7 cellular contexts compared by ENCODE assay signal in genomic region chr5:17218353-17219005, GRCh38. TPM values are rescaled to one million over a fixed set of nuclear protein-coding genes. Genes with fewer than 3 reads are reported as not detected.
DNase-seq lines count a peak whose midpoint lies in the region; ATAC-seq and TF ChIP-seq lines count a peak whose summit lies in the region.

No MANE protein-coding gene starts in this region.

- H4K20me1 ChIP-seq in GM23338 (replicated peaks; ENCODE audit: insufficient read depth) = peaks cover 10% of the 10 kb centered on the region

- no peaks in the 10 kb centered on the region for H3K36me3 ChIP-seq in GM23338 (ENCODE audit: insufficient read depth)

- peaks cover 52% of the 10 kb centered on the region for H3K79me2 ChIP-seq in GM23338 (replicated peaks; ENCODE audit: insufficient read depth)

- peak overlapping the region; percentile 82 for H3K4me3 ChIP-seq in GM23338
- peak overlapping the region; percentile 60 for H3K4me3 ChIP-seq in lower leg skin (ENCODE audit: low read depth, poor library complexity, severe bottlenecking)

- H2AFZ ChIP-seq in GM23338 = peak overlapping the region; percentile 21; the same call in 1 of the 2 replicates

- TF ChIP-seq CTCF in GM13976 (IDR thresholded peaks at IDR 0.05; ENCODE audit: borderline replicate concordance, control extremely low read depth, extremely low read depth, insufficient read depth, missing control alignments) = no peak
- TF ChIP-seq CTCF in GM23338 (conservative IDR thresholded peaks at IDR 0.05; ENCODE audit: low read depth in 2 of 2) = no peak
- TF ChIP-seq CTCF in chondrocyte (IDR thresholded peaks at IDR 0.05) = no peak
- no peak for TF ChIP-seq CTCF in lower leg skin (IDR thresholded peaks at IDR 0.05)

- H3K4me2 ChIP-seq in GM23338 = peak overlapping the region; percentile 86

- H3K27me3 Mint-ChIP-seq in GM23338 (ENCODE audit: insufficient read depth, low read depth, poor library complexity) (peaks cover 18% of the 10 kb centered on the region), chondrocyte (ENCODE audit: low read depth) (no peaks in the 10 kb centered on the region)

- intact Hi-C loops in lower leg skin (cut with DNase I; ENCODE audit: low total_unique reads) = loop anchor here (5.0 to 10.0 kb wide), 2 partner anchors 1066 to 1094 kb away; no protein-coding TSS in a partner anchor

- H3K36me3 Mint-ChIP-seq in GM23338 (ENCODE audit: low read depth) (peaks cover 5% of the 10 kb centered on the region; the same call in 2 of the 3 replicates), chondrocyte (ENCODE audit: low read depth) (peaks cover 3% of the 10 kb centered on the region)

- H3F3A ChIP-seq in GM23338 (replicated peaks; ENCODE audit: low read depth) = no peaks in the 10 kb centered on the region

- H3K27ac ChIP-seq in GM23338 (ENCODE audit: low read depth) (no peak overlapping the region), temporal lobe (ENCODE audit: low read depth, low read length) (peak overlapping the region; percentile 55)

- peak; percentile 27 for ATAC-seq in GM23338
- ATAC-seq in HG02970 (IDR thresholded peaks at IDR 0.05; ENCODE audit: low FRiP score, unreplicated experiment) = no peak

- DNase-seq in GM13976 (ENCODE audit: low spot score) (peak; percentile 46), GM23338 (ENCODE audit: low spot score) (peak; percentile 50), NCI-H2171 treated with DMSO at 0.1 percent for 48 hours (lab: John Stamatoyannopoulos, UW) (peak; percentile 33), chondrocyte (ENCODE audit: low spot score) (no peak), lower leg skin (ENCODE audit: low spot score in 2 of 2) (peak; percentile 31 to 88)

- H3K9me2 ChIP-seq in GM23338 (ENCODE audit: insufficient read depth) = no peaks in the 10 kb centered on the region

- no peaks in the 10 kb centered on the region for H3K27me3 ChIP-seq in GM23338 (ENCODE audit: insufficient read depth)

- H3K9me3 Mint-ChIP-seq in GM23338 (no peaks in the 10 kb centered on the region), chondrocyte (ENCODE audit: low read depth) (no peaks in the 10 kb centered on the region)

- in situ Hi-C loops in GM13976 (cut with MboI; ENCODE audit: low sequenced_read_pairs, unreplicated experiment) = loop anchor here (10.0 to 25.0 kb wide), 2 partner anchors 894 to 1096 kb away; no protein-coding TSS in a partner anchor

- H3K27ac Mint-ChIP-seq in GM23338 (peak overlapping the region; percentile 74), chondrocyte (ENCODE audit: unreplicated experiment) (peak overlapping the region; percentile 92)

- 0 to 1% methylated on average over 45 of the region's 45 CpGs for WGBS in lower leg skin, 2 donors

- peaks cover 56% of the 10 kb centered on the region for H3K4me1 Mint-ChIP-seq in GM23338
- H3K4me1 Mint-ChIP-seq in chondrocyte (ENCODE audit: low read depth) = peaks cover 60% of the 10 kb centered on the region

- H3K4me3 Mint-ChIP-seq in GM23338 = peak overlapping the region; percentile 91
- H3K4me3 Mint-ChIP-seq in chondrocyte (ENCODE audit: unreplicated experiment) = peak overlapping the region; percentile 96

- H3K4me1 ChIP-seq in GM23338 (ENCODE audit: insufficient read depth) = peaks cover 64% of the 10 kb centered on the region

- TF ChIP-seq POLR2A in lower leg skin (IDR thresholded peaks at IDR 0.05) = no peak

TF ChIP-seq in GM23338, 12 proteins besides CTCF, POLR2A, EP300 and RAD21 (continues in another document):
- TF ChIP-seq EZH2phosphoT487 (IDR thresholded peaks at IDR 0.05; ENCODE audit: unreplicated experiment) (no peak), ZNF114 (CRISPR knock-in tag; IDR thresholded peaks at IDR 0.05) (no peak), ZNF462 (CRISPR knock-in tag; IDR thresholded peaks at IDR 0.05) (no peak), NANOG (IDR thresholded peaks at IDR 0.05; ENCODE audit: borderline replicate concordance) (no peak), EZH2 (IDR thresholded peaks at IDR 0.05; ENCODE audit: low read depth, unreplicated experiment) (no peak), ZNF331 (CRISPR knock-in tag; IDR thresholded peaks at IDR 0.05; ENCODE audit: low read depth) (no peak), STAT1 (IDR thresholded peaks at IDR 0.05; ENCODE audit: unreplicated experiment) (no peak), CREB1 (CRISPR knock-in tag; IDR thresholded peaks at IDR 0.05; ENCODE audit: low read depth) (no peak), ETS1 (IDR thresholded peaks at IDR 0.05) (no peak)

RNA-seq across cellular contexts. Expression of gene BASP1, which starts 1.0 kb away (rescaled TPM):
- total RNA-seq in GM23338 (2014; rRNA removed; shearing (Covaris generic)) = 89.4 and 114 TPM in 2 replicates
- 84.2 and 87.5 TPM in 2 replicates for polyA plus RNA-seq in GM23338 (2016; fragmentation: Nextera tagmentation; extraction: Ambion mirVana)
- total RNA-seq in chondrocyte (181 to 189 TPM (median 182 TPM) in 3 replicates), lower leg skin (10 to 100 TPM; 22.1 to 37.1 (median 26.8) TPM), temporal lobe (337 TPM)
